Comparison of ENCODE assay signal across 23 cellular contexts in genomic region chr11:117696489-117696888, GRCh38.
A peak's percentile ranks its signal among the peaks of the same experiment; 100 is the strongest.
DNase-seq lines count a peak whose midpoint lies in the region; ATAC-seq and TF ChIP-seq lines count a peak whose summit lies in the region.
"Had no signal": no experiment of that assay in that cellular context is flagged by ENCODE, and none has a peak within 500 bp of the region (broad histone marks: within the 10 kb centered on the region; RNA-seq: fewer than 3 reads in every experiment).

No MANE protein-coding gene starts in this region.

- H3K27me3 ChIP-seq in A673 (replicated peaks; ENCODE audit: insufficient read depth, low read depth, low read length, poor library complexity) (peaks cover 15% of the 10 kb centered on the region), WERI-Rb-1 (ENCODE audit: insufficient read depth, low read depth, severe bottlenecking) (no peaks in the 10 kb centered on the region)
- H3K27me3 ChIP-seq: left lung had no signal

- TF ChIP-seq CTCF in A673 (conservative IDR thresholded peaks at IDR 0.05; ENCODE audit: low read depth, low read length) (no peak), HEK293 (tag by site-specific recombination; IDR thresholded peaks at IDR 0.05) (no peak), WERI-Rb-1 (IDR thresholded peaks at IDR 0.05; ENCODE audit: low read depth, low read length) (no peak)

- POLR2A ChIA-PET in A673 (lab: Charles Lee; ENCODE audit: low non-redundant PET) (no interaction called here), HEK293 (lab: Yijun Ruan, JAX) (no interaction called here)

- BruUV-seq in A673 (replicated peaks; lab: Mats Ljungman, UMichigan): no TSS peak

- H3K27ac ChIP-seq in A673 (ENCODE audit: low read depth, low read length, poor library complexity, severe bottlenecking) (no peak overlapping the region), HEK293 (ENCODE audit: extremely low read depth, low read depth, low read length) (no peak overlapping the region), WERI-Rb-1 (no peak overlapping the region)
- H3K27ac ChIP-seq: left lung, SK-N-MC, suprapubic skin had no signal

- H3K9me3 ChIP-seq in A673 (ENCODE audit: low read depth, low read length, poor library complexity, severe bottlenecking) (no peaks in the 10 kb centered on the region), HEK293 (ENCODE audit: control insufficient read depth, insufficient read depth, low read depth, low read length) (no peaks in the 10 kb centered on the region), WERI-Rb-1 (ENCODE audit: severe bottlenecking) (no peaks in the 10 kb centered on the region)
- H3K9me3 ChIP-seq: HAP-1, left lung, suprapubic skin had no signal

- intact Hi-C loops in A673 (cut with micrococcal nuclease; ENCODE audit: unreplicated experiment): no loop called here

- DNase-seq in A673 (ENCODE audit: low spot score) (peak; percentile 40), NCI-H2107 treated with DMSO at 0.1 percent for 48 hours (lab: John Stamatoyannopoulos, UW; ENCODE audit: unreplicated experiment) (peak; percentile 88), WERI-Rb-1 (peak; percentile 65), SKM-1 (lab: John Stamatoyannopoulos, UW; ENCODE audit: unreplicated experiment) (no peak)
- no peak for DNase-seq in activated CD8-positive, alpha-beta memory T cell treated with anti-CD3 and anti-CD28 coated beads, Interleukin-2, amount 50 U/mL, for 4 hours
- DNase-seq: activated CD4-positive, alpha-beta memory T cell treated with anti-CD3 and anti-CD28 coated beads, Interleukin-2, amount 10 ng/mL, durations not matched to agents 7 days and 5 days; activated CD8-positive, alpha-beta memory T cell treated with anti-CD3 and anti-CD28 coated beads, Interleukin-2, amount 50 U/mL, for 48 hours; activated naive CD4-positive, alpha-beta T cell treated with anti-CD3 and anti-CD28 coated beads, Interleukin-2, amount 50 U/mL, for 16 hours; CD8-positive, alpha-beta T cell; glutamatergic neuron; Karpas-422; left lung; NCI-H1436 treated with DMSO at 0.1 percent for 48 hours; OCI-M1; right cardiac atrium; stimulated activated naive CD4-positive, alpha-beta T cell; T-helper 17 cell had no signal

- H3K36me3 ChIP-seq in A673 (ENCODE audit: insufficient read depth, low read length, poor library complexity, severe bottlenecking): no peaks in the 10 kb centered on the region
- no peaks in the 10 kb centered on the region for H3K36me3 ChIP-seq in HEK293 (ENCODE audit: control insufficient read depth in 2 of 2, insufficient read depth in 1 of 2, low read length in 2 of 2)
- H3K36me3 ChIP-seq in WERI-Rb-1: no peaks in the 10 kb centered on the region
- H3K36me3 ChIP-seq: HAP-1, left lung, suprapubic skin had no signal

- no peaks in the 10 kb centered on the region for H3K4me1 ChIP-seq in A673 (ENCODE audit: insufficient read depth, low read length, poor library complexity, severe bottlenecking)
- H3K4me1 ChIP-seq in HEK293 (ENCODE audit: control insufficient read depth, insufficient read depth, low read length): no peaks in the 10 kb centered on the region
- H3K4me1 ChIP-seq: HAP-1, left lung, suprapubic skin had no signal

- ATAC-seq in GM21529 (IDR thresholded peaks at IDR 0.05; ENCODE audit: unreplicated experiment): no peak
- ATAC-seq: CD8-positive, alpha-beta T cell; left lung; right cardiac atrium; T-helper 17 cell had no signal

- CTCF ChIA-PET in A673 (lab: Charles Lee) (no interaction called here), HEK293 (lab: Yijun Ruan, JAX) (interaction anchor here (0.6 kb wide), 1 partner anchor 51 kb away, joined by 7 read pairs; no protein-coding TSS in a partner anchor)

- H3K4me3 ChIP-seq in A673 (ENCODE audit: low read depth, low read length, poor library complexity, severe bottlenecking) (no peak overlapping the region), HEK293 (ENCODE audit: low read depth, low read length) (no peak overlapping the region), WERI-Rb-1 (ENCODE audit: low read depth, low read length) (no peak overlapping the region)
- H3K4me3 ChIP-seq: HAP-1, left lung, SK-N-MC, smooth muscle cell, suprapubic skin had no signal

TF ChIP-seq in HEK293, 187 proteins besides CTCF, POLR2A, EP300 and RAD21:
- TF ChIP-seq GLIS1 (tag by site-specific recombination; IDR thresholded peaks at IDR 0.05) (peak; percentile 84), ZIC2 (tag by site-specific recombination; IDR thresholded peaks at IDR 0.05) (peak; percentile 85), ZNF132 (tag by site-specific recombination; IDR thresholded peaks at IDR 0.05; ENCODE audit: borderline replicate concordance) (no peak)

Comparison
In these comparisons a context has a peak if more than half of its experiments do, and no peak if none do; other contexts are left out.
1. DNase-seq: peak in A673 (single experiment), NCI-H2107 treated with DMSO at 0.1 percent for 48 hours (single experiment) and WERI-Rb-1 (single experiment); none in SKM-1 (single experiment) and activated CD8-positive, alpha-beta memory T cell treated with anti-CD3 and anti-CD28 coated beads, Interleukin-2, amount 50 U/mL, for 4 hours (single experiment).